ENCODE assay signal across 13 cellular contexts in the genomic region with DNA sequence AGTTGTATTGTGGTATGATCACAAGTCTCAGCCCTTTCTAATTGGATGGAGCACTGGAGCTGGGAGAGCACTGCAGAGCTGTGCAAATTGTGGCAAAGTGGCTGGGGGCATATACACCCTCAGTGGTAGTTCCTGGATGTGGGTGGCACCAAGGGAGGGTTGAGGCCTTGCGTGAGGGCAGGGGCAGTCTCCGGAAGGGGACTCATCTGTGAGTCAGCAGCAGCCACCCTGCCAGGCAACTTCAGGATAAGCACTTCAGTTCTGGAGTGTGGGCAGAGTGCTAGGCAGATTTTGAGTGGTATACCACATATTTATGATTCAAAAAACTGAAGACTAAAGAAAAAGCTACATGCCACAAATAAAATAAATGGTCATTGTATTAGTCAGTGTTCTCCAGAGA.
A peak's percentile ranks its signal among the peaks of the same experiment; 100 is the strongest.
DNase-seq lines count a peak whose midpoint lies in the region; ATAC-seq, FAIRE-seq and TF ChIP-seq lines count a peak whose summit lies in the region.
"Had no signal": no experiment of that assay in that cellular context is flagged by ENCODE, and none has a peak within 500 bp of the region (broad histone marks: within the 10 kb centered on the region; RNA-seq: fewer than 3 reads in every experiment).

No MANE protein-coding gene starts in this region.

- no peaks in the 10 kb centered on the region for H3K27me3 Mint-ChIP-seq in activated T-cell treated with anti-CD3 and anti-CD28 coated beads, Interleukin-2, amount 50 U/mL, for 24 hours
- H3K27me3 Mint-ChIP-seq: activated CD4-positive, alpha-beta T cell treated with anti-CD3 and anti-CD28 coated beads, Interleukin-2, amount 10 ng/mL, durations not matched to agents 7 days and 5 days had no signal

- no peaks in the 10 kb centered on the region for H3K9me3 ChIP-seq in smooth muscle cell (replicated peaks; ENCODE audit: low read depth)
- no peaks in the 10 kb centered on the region for H3K9me3 ChIP-seq in thyroid gland
- H3K9me3 ChIP-seq: adrenal gland, pancreas had no signal

- H3K27ac ChIP-seq in smooth muscle cell (ENCODE audit: low read depth) (peak overlapping the region; percentile 56), thyroid gland (no peak overlapping the region)
- H3K27ac ChIP-seq: adrenal gland, pancreas had no signal

- ATAC-seq in GM21529 (IDR thresholded peaks at IDR 0.05; ENCODE audit: unreplicated experiment): no peak
- ATAC-seq: pancreas had no signal

- FAIRE-seq in bronchial epithelial cell (lab: Jason Lieb, UNC): no peak
- FAIRE-seq: pancreas had no signal

- H3K36me3 Mint-ChIP-seq in activated T-cell treated with anti-CD3 and anti-CD28 coated beads, Interleukin-2, amount 50 U/mL, for 24 hours (ENCODE audit: low read depth): no peaks in the 10 kb centered on the region

- intact Hi-C loops in thyroid gland (cut with DNase I): no loop called here

- peak overlapping the region; percentile 17 for H3K4me2 ChIP-seq in smooth muscle cell

- no peaks in the 10 kb centered on the region for H3K4me1 Mint-ChIP-seq in activated T-cell treated with anti-CD3 and anti-CD28 coated beads, Interleukin-2, amount 50 U/mL, for 24 hours (ENCODE audit: low read depth)
- H3K4me1 Mint-ChIP-seq: activated CD4-positive, alpha-beta T cell treated with anti-CD3 and anti-CD28 coated beads, Interleukin-2, amount 10 ng/mL, durations not matched to agents 7 days and 5 days had no signal

- H3K9ac ChIP-seq in smooth muscle cell (ENCODE audit: low read depth): no peak overlapping the region

- peak; percentile 36 for DNase-seq in activated T-cell treated with anti-CD3 and anti-CD28 coated beads, Interleukin-2, amount 50 U/mL, for 24 hours
- DNase-seq in activated T-cell treated with anti-CD3 and anti-CD28 coated beads for 4 hours: no peak
- DNase-seq in NCI-H226: peak; percentile 73
- DNase-seq in bronchial epithelial cell (ENCODE audit: low read depth): peak; percentile 80
- DNase-seq in smooth muscle cell (lab: John Stamatoyannopoulos, UW; ENCODE audit: unreplicated experiment): no peak
- no peak for DNase-seq in GM10266 (ENCODE audit: extremely low spot score)
- no peak for DNase-seq in thyroid gland
- DNase-seq: activated CD4-positive, alpha-beta T cell treated with anti-CD3 and anti-CD28 coated beads, Interleukin-2, amount 10 ng/mL, durations not matched to agents 7 days and 5 days; adrenal gland; erythroblast; NCI-H446 had no signal

- H2AFZ ChIP-seq in smooth muscle cell (ENCODE audit: low read depth): no peak overlapping the region

- H3K4me3 Mint-ChIP-seq in activated T-cell treated with anti-CD3 and anti-CD28 coated beads, Interleukin-2, amount 50 U/mL, for 24 hours: no peak overlapping the region
- H3K4me3 Mint-ChIP-seq: activated CD4-positive, alpha-beta T cell treated with anti-CD3 and anti-CD28 coated beads, Interleukin-2, amount 10 ng/mL, durations not matched to agents 7 days and 5 days had no signal

- TF ChIP-seq CTCF in bronchial epithelial cell (IDR thresholded peaks at IDR 0.05; ENCODE audit: insufficient read depth, low read length, severe bottlenecking): no peak
- TF ChIP-seq CTCF in smooth muscle cell (IDR thresholded peaks at IDR 0.05; ENCODE audit: borderline replicate concordance, insufficient read depth, poor library complexity, severe bottlenecking): no peak
- TF ChIP-seq CTCF in GM10266 (IDR thresholded peaks at IDR 0.05; ENCODE audit: control insufficient read depth, insufficient read depth, low read depth, missing control alignments): no peak
- no peak for TF ChIP-seq CTCF in thyroid gland (IDR thresholded peaks at IDR 0.05)

- H3F3A ChIP-seq in smooth muscle cell (ENCODE audit: low read depth): no peaks in the 10 kb centered on the region

- H3K27me3 ChIP-seq in bronchial epithelial cell (ENCODE audit: control insufficient read depth, insufficient read depth, low read length): no peaks in the 10 kb centered on the region
- no peaks in the 10 kb centered on the region for H3K27me3 ChIP-seq in smooth muscle cell (ENCODE audit: low read depth)
- no peaks in the 10 kb centered on the region for H3K27me3 ChIP-seq in thyroid gland
- H3K27me3 ChIP-seq: adrenal gland, pancreas had no signal

- no peak overlapping the region for H3K27ac Mint-ChIP-seq in activated T-cell treated with anti-CD3 and anti-CD28 coated beads, Interleukin-2, amount 50 U/mL, for 24 hours
- H3K27ac Mint-ChIP-seq: activated CD4-positive, alpha-beta T cell treated with anti-CD3 and anti-CD28 coated beads, Interleukin-2, amount 10 ng/mL, durations not matched to agents 7 days and 5 days had no signal

- H4K20me1 ChIP-seq in smooth muscle cell (ENCODE audit: low read depth): no peaks in the 10 kb centered on the region

- peaks cover 7% of the 10 kb centered on the region for H3K4me1 ChIP-seq in smooth muscle cell (ENCODE audit: low read depth)
- H3K4me1 ChIP-seq in thyroid gland: no peaks in the 10 kb centered on the region
- H3K4me1 ChIP-seq: adrenal gland, pancreas had no signal

- H3K4me3 ChIP-seq in bronchial epithelial cell (ENCODE audit: low read depth, low read length): no peak overlapping the region
- no peak overlapping the region for H3K4me3 ChIP-seq in smooth muscle cell
- H3K4me3 ChIP-seq in thyroid gland (replicated peaks in 1 of 3): no peak overlapping the region
- H3K4me3 ChIP-seq: adrenal gland, pancreas had no signal

- H3K36me3 ChIP-seq in bronchial epithelial cell (ENCODE audit: control insufficient read depth, insufficient read depth, low read length): no peaks in the 10 kb centered on the region
- no peaks in the 10 kb centered on the region for H3K36me3 ChIP-seq in smooth muscle cell (ENCODE audit: low read depth)
- no peaks in the 10 kb centered on the region for H3K36me3 ChIP-seq in thyroid gland
- H3K36me3 ChIP-seq: adrenal gland, pancreas had no signal

- H3K79me2 ChIP-seq in smooth muscle cell (ENCODE audit: low read depth): no peaks in the 10 kb centered on the region

- 31% methylated on average over 2 of the region's 2 CpGs for WGBS in smooth muscle cell (ENCODE audit: low lambda C conversion rate)
- WGBS in thyroid gland, 2 donors: 60 to 67% methylated on average over 2 of the region's 2 CpGs

- TF ChIP-seq POLR2A in thyroid gland (IDR thresholded peaks at IDR 0.05): no peak

- H3K9me3 Mint-ChIP-seq in activated T-cell treated with anti-CD3 and anti-CD28 coated beads, Interleukin-2, amount 50 U/mL, for 24 hours: peaks cover 4% of the 10 kb centered on the region
- H3K9me3 Mint-ChIP-seq: activated CD4-positive, alpha-beta T cell treated with anti-CD3 and anti-CD28 coated beads, Interleukin-2, amount 10 ng/mL, durations not matched to agents 7 days and 5 days had no signal

Comparison
In these comparisons a context has a peak if more than half of its experiments do, and no peak if none do; other contexts are left out.
1. DNase-seq: peak in activated T-cell treated with anti-CD3 and anti-CD28 coated beads, Interleukin-2, amount 50 U/mL, for 24 hours (single experiment), NCI-H226 (single experiment) and bronchial epithelial cell (single experiment); none in activated T-cell treated with anti-CD3 and anti-CD28 coated beads for 4 hours (single experiment), smooth muscle cell (single experiment), GM10266 (single experiment) and thyroid gland (0 of 2).